ENCODE assay signal across 23 cellular contexts in the genomic region with DNA sequence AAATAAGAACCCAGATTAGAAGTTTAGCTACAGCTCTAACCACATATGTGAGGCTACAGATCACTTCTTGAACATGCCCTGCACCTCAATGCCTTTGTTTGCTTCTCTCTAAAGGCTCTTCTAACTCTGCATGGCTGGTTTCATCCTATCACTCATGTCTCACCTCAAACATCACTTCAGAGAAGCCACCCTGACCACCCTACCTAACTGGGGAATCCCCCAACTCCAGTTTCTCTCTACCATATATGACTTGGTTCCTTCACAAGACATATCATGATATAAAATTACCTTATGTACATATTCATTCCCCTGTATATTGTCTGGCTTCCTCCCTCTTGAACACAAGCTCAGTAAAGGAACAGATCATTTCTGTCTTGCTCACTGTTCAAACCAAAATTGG.
DNase-seq lines count a peak whose midpoint lies in the region; ATAC-seq and TF ChIP-seq lines count a peak whose summit lies in the region.
"Had no signal": no experiment of that assay in that cellular context is flagged by ENCODE, and none has a peak within 500 bp of the region (broad histone marks: within the 10 kb centered on the region; RNA-seq: fewer than 3 reads in every experiment).

No MANE protein-coding gene starts in this region.

- no peak overlapping the region for H3K4me3 ChIP-seq in mammary epithelial cell (replicated peaks in 1 of 3; ENCODE audit: insufficient read depth in 1 of 3, low read depth in 2 of 3, low read length in 3 of 3)
- H3K4me3 ChIP-seq: coronary artery, gastroesophageal sphincter, lung, skin epidermis had no signal

- no TSS peak for BruUV-seq in mammary epithelial cell (replicated peaks; lab: Mats Ljungman, UMichigan)

- H3K4me1 ChIP-seq in mammary epithelial cell (ENCODE audit: insufficient read depth, low read length), result no peaks in the 10 kb centered on the region
- H3K4me1 ChIP-seq: gastroesophageal sphincter had no signal

- no peak for TF ChIP-seq CTCF in mammary epithelial cell (conservative IDR thresholded peaks at IDR 0.05 in 1 of 2, IDR thresholded peaks at IDR 0.05 in 1 of 2; ENCODE audit: extremely low read depth in 1 of 2, insufficient read depth in 1 of 2, low read depth in 1 of 2, low read length in 2 of 2)

- no peaks in the 10 kb centered on the region for H4K20me1 ChIP-seq in mammary epithelial cell (ENCODE audit: insufficient read depth, low read length)

- H3K36me3 Mint-ChIP-seq in activated T-cell treated with anti-CD3 and anti-CD28 coated beads, Interleukin-2, amount 50 U/mL, for 72 hours (ENCODE audit: insufficient read depth in 2 of 2), result peaks cover 3% of the 10 kb centered on the region in 2 donors
- no peaks in the 10 kb centered on the region for H3K36me3 Mint-ChIP-seq in central memory CD8-positive, alpha-beta T cell (ENCODE audit: insufficient read depth)
- H3K36me3 Mint-ChIP-seq in stimulated activated naive B cell treated with anti-CD40 and anti-IgM and Interleukin-4, amounts not matched to agents 10 μg/mL and 1 μg/mL and 100 μg/mL, for 72 hours, result no peaks in the 10 kb centered on the region

- dilution Hi-C loops in mammary epithelial cell (cut with HindIII; ENCODE audit: low sequenced_read_pairs), result no loop called here

- peaks cover 7% of the 10 kb centered on the region for H3K79me2 ChIP-seq in mammary epithelial cell (ENCODE audit: insufficient read depth, low read length)

- no peak overlapping the region for H3K27ac ChIP-seq in mammary epithelial cell (ENCODE audit: insufficient read depth, low read depth, low read length)
- H3K27ac ChIP-seq: coronary artery, gastroesophageal sphincter, skin epidermis had no signal

- intact Hi-C loops in mammary epithelial cell (cut with micrococcal nuclease), result no loop called here

- no peaks in the 10 kb centered on the region for H3K9me3 Mint-ChIP-seq in activated T-cell treated with anti-CD3 and anti-CD28 coated beads, Interleukin-2, amount 50 U/mL, for 72 hours
- H3K9me3 Mint-ChIP-seq in central memory CD8-positive, alpha-beta T cell, result no peaks in the 10 kb centered on the region
- H3K9me3 Mint-ChIP-seq in stimulated activated naive B cell treated with anti-CD40 and anti-IgM and Interleukin-4, amounts not matched to agents 10 μg/mL and 1 μg/mL and 100 μg/mL, for 72 hours, result no peaks in the 10 kb centered on the region
- H3K9me3 Mint-ChIP-seq: endodermal cell had no signal

- DNase-seq in activated T-cell treated with anti-CD3 and anti-CD28 coated beads, Interleukin-2, amount 50 U/mL, for 72 hours, result peak; percentile 64 to 73
- DNase-seq in activated T-cell treated with anti-CD3 and anti-CD28 coated beads, Interleukin-2, amount 50 U/mL, for 1 hour, result no peak
- DNase-seq in central memory CD8-positive, alpha-beta T cell (ENCODE audit: low spot score in 2 of 2), result no peak
- no peak for DNase-seq in stimulated activated naive B cell treated with anti-CD40 and anti-IgM and Interleukin-4, amounts not matched to agents 10 μg/mL and 1 μg/mL and 100 μg/mL, for 72 hours
- DNase-seq in DMS 273 treated with DMSO at 0.1 percent for 48 hours (lab: John Stamatoyannopoulos, UW), result no peak
- DNase-seq in NCI-H345 (lab: John Stamatoyannopoulos, UW), result no peak
- no peak for DNase-seq in mammary epithelial cell
- DNase-seq: activated CD4-positive, alpha-beta T cell treated with anti-CD3 and anti-CD28 coated beads, Interleukin-2, amount 50 U/mL, for 1 hour; amniotic stem cell; C1 segment of cervical spinal cord; EL; endodermal cell; IMR-90; NCI-H1105; NCI-H2029 treated with DMSO at 0.1 percent for 48 hours; PC-3; SHP77 treated with DMSO at 0.1 percent for 48 hours had no signal

- H3K9me3 ChIP-seq in mammary epithelial cell (replicated peaks; ENCODE audit: insufficient read depth, low read length), result no peaks in the 10 kb centered on the region
- H3K9me3 ChIP-seq: gastroesophageal sphincter had no signal

- no peak overlapping the region for H3K4me2 ChIP-seq in mammary epithelial cell (ENCODE audit: insufficient read depth, low read depth, low read length)

- H3K9ac ChIP-seq in mammary epithelial cell (ENCODE audit: insufficient read depth, low read length), result no peak overlapping the region

- H3K4me1 Mint-ChIP-seq in activated T-cell treated with anti-CD3 and anti-CD28 coated beads, Interleukin-2, amount 50 U/mL, for 72 hours (ENCODE audit: low read depth), result peaks cover 35% of the 10 kb centered on the region
- H3K4me1 Mint-ChIP-seq in central memory CD8-positive, alpha-beta T cell, result no peaks in the 10 kb centered on the region
- peaks cover 6 to 9% of the 10 kb centered on the region in 2 donors for H3K4me1 Mint-ChIP-seq in stimulated activated naive B cell treated with anti-CD40 and anti-IgM and Interleukin-4, amounts not matched to agents 10 μg/mL and 1 μg/mL and 100 μg/mL, for 72 hours
- H3K4me1 Mint-ChIP-seq: endodermal cell had no signal

- H3K27me3 ChIP-seq in mammary epithelial cell (ENCODE audit: insufficient read depth, low read length), result no peaks in the 10 kb centered on the region
- H3K27me3 ChIP-seq: gastroesophageal sphincter had no signal

- H2AFZ ChIP-seq in mammary epithelial cell (ENCODE audit: low read depth, low read length), result no peak overlapping the region

- no peaks in the 10 kb centered on the region for H3K36me3 ChIP-seq in mammary epithelial cell (ENCODE audit: insufficient read depth, low read length)
- H3K36me3 ChIP-seq: gastroesophageal sphincter had no signal

- in situ Hi-C loops in mammary epithelial cell (cut with MboI; ENCODE audit: low sequenced_read_pairs in 2 of 2), result no loop called here

- H3K27me3 Mint-ChIP-seq in activated T-cell treated with anti-CD3 and anti-CD28 coated beads, Interleukin-2, amount 50 U/mL, for 72 hours (ENCODE audit: low read depth), result peaks cover 38% of the 10 kb centered on the region
- H3K27me3 Mint-ChIP-seq in central memory CD8-positive, alpha-beta T cell, result peaks cover 43% of the 10 kb centered on the region
- peaks cover 8 to 11% of the 10 kb centered on the region in 2 donors for H3K27me3 Mint-ChIP-seq in stimulated activated naive B cell treated with anti-CD40 and anti-IgM and Interleukin-4, amounts not matched to agents 10 μg/mL and 1 μg/mL and 100 μg/mL, for 72 hours

- H3K27ac Mint-ChIP-seq in activated T-cell treated with anti-CD3 and anti-CD28 coated beads, Interleukin-2, amount 50 U/mL, for 72 hours, result no peak overlapping the region
- H3K27ac Mint-ChIP-seq in central memory CD8-positive, alpha-beta T cell (ENCODE audit: low read depth), result no peak overlapping the region
- no peak overlapping the region for H3K27ac Mint-ChIP-seq in stimulated activated naive B cell treated with anti-CD40 and anti-IgM and Interleukin-4, amounts not matched to agents 10 μg/mL and 1 μg/mL and 100 μg/mL, for 72 hours
- H3K27ac Mint-ChIP-seq: activated T-helper 1 cell treated with anti-CD3 and anti-CD28 coated beads, Interleukin-12 subunit alpha, Interleukin-12 subunit beta, Interleukin-2, Interleukin-4 antibody, amounts not matched to agents 30 ng/mL and 10 ng/mL and 1 ng/mL, durations not matched to agents 14 hours and 24 hours and 36 hours; endodermal cell had no signal

- CTCF ChIA-PET in mammary epithelial cell (lab: Charles Lee; ENCODE audit: low non-redundant PET), result no interaction called here

- ATAC-seq in activated T-cell treated with anti-CD3 and anti-CD28 coated beads, Interleukin-2, amount 50 U/mL, for 72 hours (replicated peaks in 1 of 2), result peak; percentile 95 to 96
- peak; percentile 48 for ATAC-seq in HG03565 (IDR thresholded peaks at IDR 0.05; ENCODE audit: unreplicated experiment)
- peak; percentile 40 for ATAC-seq in central memory CD8-positive, alpha-beta T cell (replicated peaks; ENCODE audit: extremely low read depth, poor library complexity, severe bottlenecking)
- ATAC-seq in stimulated activated naive B cell treated with anti-CD40 and anti-IgM and Interleukin-4, amounts not matched to agents 10 μg/mL and 1 μg/mL and 100 μg/mL, for 72 hours (replicated peaks), result peak; percentile 90 to 94
- ATAC-seq: gastroesophageal sphincter, PC-3 had no signal

- H3K4me3 Mint-ChIP-seq in activated T-cell treated with anti-CD3 and anti-CD28 coated beads, Interleukin-2, amount 50 U/mL, for 72 hours, result no peak overlapping the region
- no peak overlapping the region for H3K4me3 Mint-ChIP-seq in central memory CD8-positive, alpha-beta T cell
- H3K4me3 Mint-ChIP-seq in stimulated activated naive B cell treated with anti-CD40 and anti-IgM and Interleukin-4, amounts not matched to agents 10 μg/mL and 1 μg/mL and 100 μg/mL, for 72 hours, result no peak overlapping the region
- H3K4me3 Mint-ChIP-seq: activated T-helper 1 cell treated with anti-CD3 and anti-CD28 coated beads, Interleukin-12 subunit alpha, Interleukin-12 subunit beta, Interleukin-2, Interleukin-4 antibody, amounts not matched to agents 30 ng/mL and 10 ng/mL and 1 ng/mL, durations not matched to agents 14 hours and 24 hours and 36 hours; endodermal cell had no signal

Comparison
In these comparisons a context has a peak if more than half of its experiments do, and no peak if none do; other contexts are left out.
1. DNase-seq: peak in activated T-cell treated with anti-CD3 and anti-CD28 coated beads, Interleukin-2, amount 50 U/mL, for 72 hours (2 of 2); none in activated T-cell treated with anti-CD3 and anti-CD28 coated beads, Interleukin-2, amount 50 U/mL, for 1 hour (single experiment), central memory CD8-positive, alpha-beta T cell (0 of 2), stimulated activated naive B cell treated with anti-CD40 and anti-IgM and Interleukin-4, amounts not matched to agents 10 μg/mL and 1 μg/mL and 100 μg/mL, for 72 hours (single experiment), DMS 273 treated with DMSO at 0.1 percent for 48 hours (single experiment), NCI-H345 (single experiment) and mammary epithelial cell (single experiment).
2. ATAC-seq: peak in every context shown above with its lines; median percentile 96 in activated T-cell treated with anti-CD3 and anti-CD28 coated beads, Interleukin-2, amount 50 U/mL, for 72 hours; 92 in stimulated activated naive B cell treated with anti-CD40 and anti-IgM and Interleukin-4, amounts not matched to agents 10 μg/mL and 1 μg/mL and 100 μg/mL, for 72 hours; 48 in HG03565; 40 in central memory CD8-positive, alpha-beta T cell.